Comparison of ENCODE assay signal across 14 cellular contexts in genomic region chr1:190144650-190145049, GRCh38.
DNase-seq lines count a peak whose midpoint lies in the region; ATAC-seq and TF ChIP-seq lines count a peak whose summit lies in the region.
"Had no signal": no experiment of that assay in that cellular context is flagged by ENCODE, and none has a peak within 500 bp of the region (broad histone marks: within the 10 kb centered on the region; RNA-seq: fewer than 3 reads in every experiment).

No MANE protein-coding gene starts in this region.

- peak; percentile 77 for TF ChIP-seq EP300 in Ishikawa (IDR thresholded peaks at IDR 0.05; ENCODE audit: borderline replicate concordance)

- ATAC-seq in HG02870 (IDR thresholded peaks at IDR 0.05; ENCODE audit: unreplicated experiment): no peak
- ATAC-seq: CD8-positive, alpha-beta T cell had no signal

- DNase-seq in iPS-NIHi11 (ENCODE audit: low spot score) (peak; percentile 11), renal cortical epithelial cell (ENCODE audit: low read depth) (peak; percentile 8), NCI-H1694 (lab: John Stamatoyannopoulos, UW) (no peak)
- DNase-seq in central memory CD4-positive, alpha-beta T cell: no peak
- DNase-seq: Caco-2; CD4-positive, CD25-positive, alpha-beta regulatory T cell; CD8-positive, alpha-beta T cell; DMS53; DMS79 treated with DMSO at 0.1 percent for 48 hours; GF-D8; GOT3; HFFc6 had no signal

- no peak; the same call in 1 of the 2 replicates for TF ChIP-seq RAD21 in Ishikawa (IDR thresholded peaks at IDR 0.05; ENCODE audit: low read depth)

TF ChIP-seq in Ishikawa, 13 proteins besides CTCF, POLR2A, EP300 and RAD21:
- TF ChIP-seq TEAD4 (IDR thresholded peaks at IDR 0.05) (peak; percentile 89), NFIC (IDR thresholded peaks at IDR 0.05) (peak; percentile 48; the same call in 1 of the 2 replicates), FOXM1 (IDR thresholded peaks at IDR 0.05; ENCODE audit: borderline replicate concordance, low read depth) (no peak; the same call in 1 of the 2 replicates), TAF1 (IDR thresholded peaks at IDR 0.05; ENCODE audit: low read depth) (no peak), ZBTB7A (IDR thresholded peaks at IDR 0.05; ENCODE audit: low read depth) (no peak), TCF12 (IDR thresholded peaks at IDR 0.05; ENCODE audit: low read depth) (peak; percentile 79), MAX (IDR thresholded peaks at IDR 0.05) (peak; percentile 35; the same call in 1 of the 2 replicates)
TF ChIP-seq in Ishikawa: peak in this region for 4.

Comparison
In these comparisons a context has a peak if more than half of its experiments do, and no peak if none do; other contexts are left out.
1. DNase-seq: peak in iPS-NIHi11 (single experiment) and renal cortical epithelial cell (single experiment); none in central memory CD4-positive, alpha-beta T cell (single experiment) and NCI-H1694 (single experiment).